In the genomic region with DNA sequence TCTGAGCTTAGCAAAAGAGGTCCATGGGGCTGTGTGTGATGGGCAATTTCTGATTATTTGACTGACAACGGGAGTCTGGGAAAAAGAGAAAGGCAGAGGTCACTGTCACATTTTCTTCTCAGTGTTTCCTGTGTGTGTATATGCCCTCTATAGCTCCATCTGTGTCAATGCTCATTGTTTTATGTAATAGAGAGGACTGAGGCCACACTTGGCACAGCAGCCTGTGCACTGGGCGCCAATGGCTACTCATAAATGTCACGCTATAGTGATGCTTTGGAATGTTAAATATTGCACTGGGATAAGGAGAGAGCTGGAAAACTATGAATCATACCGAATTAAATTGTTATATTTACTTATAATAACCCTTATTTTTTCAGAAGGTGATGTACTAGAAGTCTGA, we compare ENCODE assay signal across 15 cellular contexts.
DNase-seq lines count a peak whose midpoint lies in the region; ATAC-seq, FAIRE-seq and TF ChIP-seq lines count a peak whose summit lies in the region.
"Had no signal": no experiment of that assay in that cellular context is flagged by ENCODE, and none has a peak within 500 bp of the region (broad histone marks: within the 10 kb centered on the region; RNA-seq: fewer than 3 reads in every experiment).

No MANE protein-coding gene starts in this region.

- no peaks in the 10 kb centered on the region for H3K27me3 ChIP-seq in tibial nerve
- H3K27me3 ChIP-seq: BE2C had no signal

- no peak overlapping the region for H3K27ac ChIP-seq in tibial nerve
- H3K27ac ChIP-seq: C4-2B had no signal

- TF ChIP-seq POLR2A in tibial nerve (IDR thresholded peaks at IDR 0.05), result no peak

- in situ Hi-C loops in ACHN (cut with HindIII; ENCODE audit: low pct_ligation_motif_present, low pct_unique_long_range_greater_than_20kb, low sequenced_read_pairs), result no loop called here

- H3K9me3 ChIP-seq in tibial nerve, result no peaks in the 10 kb centered on the region
- H3K9me3 ChIP-seq: BE2C, HAP-1 had no signal

- TF ChIP-seq CTCF in D721Med (IDR thresholded peaks at IDR 0.05; ENCODE audit: insufficient read depth, missing control alignments), result no peak
- no peak for TF ChIP-seq CTCF in tibial nerve (IDR thresholded peaks at IDR 0.05)

- peak; percentile 3 for DNase-seq in ACHN
- peak; percentile 2 for DNase-seq in LHCN-M2 (ENCODE audit: low read depth)
- DNase-seq in OCI-M1 (lab: John Stamatoyannopoulos, UW), result peak; percentile 16
- peak; percentile 22 for DNase-seq in kidney tubule cell (ENCODE audit: low spot score)
- DNase-seq in D721Med (ENCODE audit: insufficient read length, low spot score), result no peak
- no peak for DNase-seq in tibial nerve (ENCODE audit: low spot score in 2 of 2)
- DNase-seq: BE2C; CD4-positive, alpha-beta memory T cell; DMS153 had no signal

- no peak for ATAC-seq in GM19467 (IDR thresholded peaks at IDR 0.05; ENCODE audit: unreplicated experiment)
- ATAC-seq: HepG2 had no signal

- H3K4me1 ChIP-seq in tibial nerve, result no peaks in the 10 kb centered on the region
- H3K4me1 ChIP-seq: BE2C had no signal

- TF ChIP-seq EP300 in tibial nerve (IDR thresholded peaks at IDR 0.05), result no peak

- WGBS in tibial nerve, 2 donors, result 48 to 57% methylated on average over 4 of the region's 4 CpGs

- H3K36me3 ChIP-seq in tibial nerve, result no peaks in the 10 kb centered on the region
- H3K36me3 ChIP-seq: BE2C, HAP-1 had no signal

- FAIRE-seq in D721Med (lab: Jason Lieb, UNC), result no peak
- FAIRE-seq: H1, HepG2, HTR-8/SVneo had no signal

- no peak overlapping the region for H3K4me3 ChIP-seq in tibial nerve
- H3K4me3 ChIP-seq: HAP-1 had no signal

Comparison
In these comparisons a context has a peak if more than half of its experiments do, and no peak if none do; other contexts are left out.
1. DNase-seq: peak in ACHN (single experiment), LHCN-M2 (single experiment), OCI-M1 (single experiment) and kidney tubule cell (single experiment); none in D721Med (single experiment) and tibial nerve (0 of 2).